Comparison of ENCODE assay signal across 2 cellular contexts in the genomic region with DNA sequence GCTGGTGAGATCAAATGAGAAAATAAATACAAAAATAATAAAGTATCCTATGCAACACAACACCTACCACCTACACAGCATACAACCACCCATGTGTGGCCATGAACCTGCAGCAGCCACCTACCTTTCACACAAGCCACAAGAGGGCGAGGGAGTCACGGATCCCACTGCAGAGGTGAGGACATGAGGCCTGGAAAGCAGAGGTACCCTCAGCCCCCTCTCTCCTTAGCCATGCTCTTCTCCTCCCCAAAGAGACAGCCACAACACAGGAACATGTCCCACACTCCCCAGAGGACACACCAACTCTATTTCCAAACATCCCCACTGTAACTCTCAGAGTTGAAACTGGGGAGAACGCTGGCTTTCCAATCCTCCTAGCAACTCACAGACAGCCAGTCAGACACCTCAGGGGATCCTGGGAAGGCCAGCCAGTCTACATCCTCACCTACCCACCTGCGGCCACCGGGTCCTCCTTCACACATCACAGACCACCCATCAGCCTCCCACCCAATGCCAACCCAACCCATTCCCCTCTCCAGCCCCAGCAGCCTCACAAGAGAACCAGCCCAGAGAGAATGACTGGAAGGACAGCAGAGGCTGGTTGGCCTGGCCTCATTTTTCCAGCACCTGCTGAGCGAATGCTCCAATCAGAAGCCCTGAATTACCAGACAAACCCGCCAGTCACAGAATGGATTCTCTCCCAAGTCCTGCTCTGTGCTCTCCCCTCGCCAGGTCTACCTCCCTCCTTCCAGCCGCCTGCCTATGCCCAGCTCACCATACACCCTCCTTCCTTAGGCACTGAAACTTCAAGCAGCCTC.
A peak's percentile ranks its signal among the peaks of the same experiment; 100 is the strongest.
TF ChIP-seq lines count a peak whose summit lies in the region.

No MANE protein-coding gene starts in this region.

TF ChIP-seq in HCT116, 20 proteins besides CTCF, POLR2A, EP300 and RAD21:
- TF ChIP-seq JUND (IDR thresholded peaks at IDR 0.05), result no peak
- TF ChIP-seq ELF1 (IDR thresholded peaks at IDR 0.05; ENCODE audit: borderline replicate concordance, low read depth), result no peak
- TF ChIP-seq POLR2AphosphoS5 (IDR thresholded peaks at IDR 0.05; ENCODE audit: low read depth, low read length), result no peak
- no peak for TF ChIP-seq ZFX (IDR thresholded peaks at IDR 0.05)
- TF ChIP-seq SIN3A (IDR thresholded peaks at IDR 0.05; ENCODE audit: low read depth), result no peak
- TF ChIP-seq ZBTB33 (IDR thresholded peaks at IDR 0.05; ENCODE audit: extremely low read depth, insufficient replicate concordance, low read length), result no peak
- TF ChIP-seq YY1 (IDR thresholded peaks at IDR 0.05; ENCODE audit: extremely low read depth, insufficient replicate concordance, low read depth, low read length), result no peak
- TF ChIP-seq TCF7L2 (IDR thresholded peaks at IDR 0.05; ENCODE audit: borderline replicate concordance, extremely low read depth, insufficient read depth, insufficient read length), result no peak
- TF ChIP-seq SRF (IDR thresholded peaks at IDR 0.05; ENCODE audit: low read depth), result no peak
- TF ChIP-seq CEBPB (IDR thresholded peaks at IDR 0.05; ENCODE audit: low read depth), result no peak
- TF ChIP-seq EZH2 (IDR thresholded peaks at IDR 0.05), result no peak
- no peak for TF ChIP-seq SP1 (IDR thresholded peaks at IDR 0.05; ENCODE audit: low read depth)
TF ChIP-seq in HCT116: peak in this region for 0.

TF ChIP-seq in HepG2, 621 proteins besides CTCF, POLR2A, EP300 and RAD21 (continues in another document):
- TF ChIP-seq STAG1 (CRISPR knock-in tag; IDR thresholded peaks at IDR 0.05) (peak; percentile 75), NR2F6 (IDR thresholded peaks at IDR 0.05) (no peak), NR2F6 (CRISPR knock-in tag; IDR thresholded peaks at IDR 0.05) (0 out of 2 replicates have a peak, but pooled peaks have one; percentile 12), ZNF530 (CRISPR knock-in tag; IDR thresholded peaks at IDR 0.05; ENCODE audit: low read depth) (no peak), ZNF253 (CRISPR knock-in tag; IDR thresholded peaks at IDR 0.05; ENCODE audit: borderline replicate concordance) (no peak), ZNF136 (CRISPR knock-in tag; IDR thresholded peaks at IDR 0.05; ENCODE audit: low read depth) (no peak), ARNT2 (CRISPR knock-in tag; IDR thresholded peaks at IDR 0.05; ENCODE audit: low read depth) (no peak), SOX13 (IDR thresholded peaks at IDR 0.05) (no peak), SOX13 (CRISPR knock-in tag; conservative IDR thresholded peaks at IDR 0.05 in 1 of 2, IDR thresholded peaks at IDR 0.05 in 1 of 2) (peak in 1 of 2 experiments; percentile 41; a peak in 1 of 4 replicates), ZNF687 (CRISPR knock-in tag; IDR thresholded peaks at IDR 0.05) (peak; percentile 60), ZNF274 (CRISPR knock-in tag; IDR thresholded peaks at IDR 0.05) (peak; percentile 47; the same call in 1 of the 2 replicates), ZEB1 (IDR thresholded peaks at IDR 0.05; ENCODE audit: insufficient replicate concordance, low read depth) (no peak), BCL3 (CRISPR knock-in tag; IDR thresholded peaks at IDR 0.05) (no peak), MAX (IDR thresholded peaks at IDR 0.05) (peak; percentile 24; the same call in 1 of the 2 replicates), ZBTB1 (CRISPR knock-in tag; IDR thresholded peaks at IDR 0.05; ENCODE audit: borderline replicate concordance) (no peak), SMC3 (IDR thresholded peaks at IDR 0.05; ENCODE audit: low read length) (peak; percentile 78), ZBTB7B (CRISPR knock-in tag; IDR thresholded peaks at IDR 0.05) (peak; percentile 51; the same call in 1 of the 2 replicates), IRF2 (CRISPR knock-in tag; IDR thresholded peaks at IDR 0.05) (peak; percentile 41; the same call in 1 of the 2 replicates), SPEN (CRISPR knock-in tag; IDR thresholded peaks at IDR 0.05; ENCODE audit: low read depth) (peak; percentile 43; the same call in 1 of the 2 replicates), ZNF546 (CRISPR knock-in tag; conservative IDR thresholded peaks at IDR 0.05) (no peak), XRCC5 (optimal IDR thresholded peaks at IDR 0.05; ENCODE audit: low read length) (no peak), HNF4G (IDR thresholded peaks at IDR 0.05; ENCODE audit: borderline replicate concordance, low read depth, low read length) (no peak), HNF4G (CRISPR knock-in tag; IDR thresholded peaks at IDR 0.05; ENCODE audit: borderline replicate concordance, low read depth) (no peak), ZNF713 (CRISPR knock-in tag; IDR thresholded peaks at IDR 0.05) (0 out of 2 replicates have a peak, but pooled peaks have one; percentile 60), ISX (CRISPR knock-in tag; conservative IDR thresholded peaks at IDR 0.05) (no peak), CREB1 (IDR thresholded peaks at IDR 0.05) (no peak), CREB1 (CRISPR knock-in tag; IDR thresholded peaks at IDR 0.05) (no peak), HNRNPL (IDR thresholded peaks at IDR 0.05; ENCODE audit: low read depth, low read length) (no peak), THAP11 (CRISPR knock-in tag; IDR thresholded peaks at IDR 0.05) (0 out of 2 replicates have a peak, but pooled peaks have one; percentile 18), E2F2 (CRISPR knock-in tag; IDR thresholded peaks at IDR 0.05; ENCODE audit: borderline replicate concordance) (no peak), TSC22D2 (CRISPR knock-in tag; IDR thresholded peaks at IDR 0.05; ENCODE audit: borderline replicate concordance) (no peak), GATAD1 (CRISPR knock-in tag; IDR thresholded peaks at IDR 0.05) (0 out of 2 replicates have a peak, but pooled peaks have one; percentile 36), MAZ (IDR thresholded peaks at IDR 0.05; ENCODE audit: borderline replicate concordance, low read depth, low read length) (no peak), MAZ (CRISPR knock-in tag; IDR thresholded peaks at IDR 0.05; ENCODE audit: low read depth) (0 out of 2 replicates have a peak, but pooled peaks have one; percentile 35), ZNF30 (CRISPR knock-in tag; IDR thresholded peaks at IDR 0.05) (no peak), ZNF597 (CRISPR knock-in tag; IDR thresholded peaks at IDR 0.05) (no peak), BCL6 (CRISPR knock-in tag; IDR thresholded peaks at IDR 0.05) (peak; percentile 40; the same call in 1 of the 2 replicates), ERF (CRISPR knock-in tag; IDR thresholded peaks at IDR 0.05) (0 out of 2 replicates have a peak, but pooled peaks have one; percentile 38), RAD51 (IDR thresholded peaks at IDR 0.05; ENCODE audit: borderline replicate concordance) (no peak), THRA (CRISPR knock-in tag; IDR thresholded peaks at IDR 0.05; ENCODE audit: borderline replicate concordance) (0 out of 2 replicates have a peak, but pooled peaks have one; percentile 32), ZMAT3 (CRISPR knock-in tag; conservative IDR thresholded peaks at IDR 0.05) (0 out of 2 replicates have a peak, but pooled peaks have one; percentile 36)
- TF ChIP-seq, protein P1, sequence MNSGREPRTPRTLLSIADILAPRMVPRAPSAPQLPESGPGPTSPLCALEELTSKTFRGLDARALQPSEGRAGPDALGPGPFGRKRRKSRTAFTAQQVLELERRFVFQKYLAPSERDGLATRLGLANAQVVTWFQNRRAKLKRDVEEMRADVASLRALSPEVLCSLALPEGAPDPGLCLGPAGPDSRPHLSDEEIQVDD (CRISPR knock-in tag; IDR thresholded peaks at IDR 0.05; ENCODE audit: borderline replicate concordance), result no peak
- TF ChIP-seq, protein P2, sequence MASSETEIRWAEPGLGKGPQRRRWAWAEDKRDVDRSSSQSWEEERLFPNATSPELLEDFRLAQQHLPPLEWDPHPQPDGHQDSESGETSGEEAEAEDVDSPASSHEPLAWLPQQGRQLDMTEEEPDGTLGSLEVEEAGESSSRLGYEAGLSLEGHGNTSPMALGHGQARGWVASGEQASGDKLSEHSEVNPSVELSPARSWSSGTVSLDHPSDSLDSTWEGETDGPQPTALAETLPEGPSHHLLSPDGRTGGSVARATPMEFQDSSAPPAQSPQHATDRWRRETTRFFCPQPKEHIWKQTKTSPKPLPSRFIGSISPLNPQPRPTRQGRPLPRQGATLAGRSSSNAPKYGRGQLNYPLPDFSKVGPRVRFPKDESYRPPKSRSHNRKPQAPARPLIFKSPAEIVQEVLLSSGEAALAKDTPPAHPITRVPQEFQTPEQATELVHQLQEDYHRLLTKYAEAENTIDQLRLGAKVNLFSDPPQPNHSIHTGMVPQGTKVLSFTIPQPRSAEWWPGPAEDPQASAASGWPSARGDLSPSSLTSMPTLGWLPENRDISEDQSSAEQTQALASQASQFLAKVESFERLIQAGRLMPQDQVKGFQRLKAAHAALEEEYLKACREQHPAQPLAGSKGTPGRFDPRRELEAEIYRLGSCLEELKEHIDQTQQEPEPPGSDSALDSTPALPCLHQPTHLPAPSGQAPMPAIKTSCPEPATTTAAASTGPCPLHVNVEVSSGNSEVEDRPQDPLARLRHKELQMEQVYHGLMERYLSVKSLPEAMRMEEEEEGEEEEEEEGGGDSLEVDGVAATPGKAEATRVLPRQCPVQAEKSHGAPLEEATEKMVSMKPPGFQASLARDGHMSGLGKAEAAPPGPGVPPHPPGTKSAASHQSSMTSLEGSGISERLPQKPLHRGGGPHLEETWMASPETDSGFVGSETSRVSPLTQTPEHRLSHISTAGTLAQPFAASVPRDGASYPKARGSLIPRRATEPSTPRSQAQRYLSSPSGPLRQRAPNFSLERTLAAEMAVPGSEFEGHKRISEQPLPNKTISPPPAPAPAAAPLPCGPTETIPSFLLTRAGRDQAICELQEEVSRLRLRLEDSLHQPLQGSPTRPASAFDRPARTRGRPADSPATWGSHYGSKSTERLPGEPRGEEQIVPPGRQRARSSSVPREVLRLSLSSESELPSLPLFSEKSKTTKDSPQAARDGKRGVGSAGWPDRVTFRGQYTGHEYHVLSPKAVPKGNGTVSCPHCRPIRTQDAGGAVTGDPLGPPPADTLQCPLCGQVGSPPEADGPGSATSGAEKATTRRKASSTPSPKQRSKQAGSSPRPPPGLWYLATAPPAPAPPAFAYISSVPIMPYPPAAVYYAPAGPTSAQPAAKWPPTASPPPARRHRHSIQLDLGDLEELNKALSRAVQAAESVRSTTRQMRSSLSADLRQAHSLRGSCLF (CRISPR knock-in tag; IDR thresholded peaks at IDR 0.05; ENCODE audit: borderline replicate concordance), result no peak
